Comparison of ENCODE assay signal across 21 cellular contexts in genomic region chr20:33450867-33451266, GRCh38. TPM values are rescaled to one million over a fixed set of nuclear protein-coding genes. Genes with fewer than 3 reads are reported as not detected.
A peak's percentile ranks its signal among the peaks of the same experiment; 100 is the strongest.
DNase-seq lines count a peak whose midpoint lies in the region; ATAC-seq, FAIRE-seq and TF ChIP-seq lines count a peak whose summit lies in the region.
"Had no signal": no experiment of that assay in that cellular context is flagged by ENCODE, and none has a peak within 500 bp of the region (broad histone marks: within the 10 kb centered on the region; RNA-seq: fewer than 3 reads in every experiment).

No MANE protein-coding gene starts in this region.

- H2AFZ ChIP-seq in GM23248 = no peak overlapping the region

- no peak overlapping the region for H3K27ac Mint-ChIP-seq in immature natural killer cell
- H3K27ac Mint-ChIP-seq: IgD-negative memory B cell, naive B cell had no signal

- CTCF ChIA-PET in A549 (lab: Yijun Ruan, JAX) = no interaction called here

- no peaks in the 10 kb centered on the region for H3K4me1 Mint-ChIP-seq in immature natural killer cell

- H3F3A ChIP-seq in GM23248 (ENCODE audit: insufficient read depth) = no peaks in the 10 kb centered on the region

- TF ChIP-seq CTCF in A549 (IDR thresholded peaks at IDR 0.05) (no peak), RWPE2 (IDR thresholded peaks at IDR 0.05; ENCODE audit: poor library complexity, severe bottlenecking) (no peak), foreskin fibroblast (IDR thresholded peaks at IDR 0.05; ENCODE audit: low read depth, low read length) (no peak)

- no peak overlapping the region for H3K27ac ChIP-seq in A549
- no peak overlapping the region for H3K27ac ChIP-seq in GM23248
- no peak overlapping the region for H3K27ac ChIP-seq in RWPE2 (ENCODE audit: poor library complexity, severe bottlenecking)
- H3K27ac ChIP-seq: pancreas, upper lobe of left lung had no signal

- TF ChIP-seq RAD21 in A549 (conservative IDR thresholded peaks at IDR 0.05 in 1 of 2, IDR thresholded peaks at IDR 0.05 in 1 of 2) = no peak

- H3K27me3 ChIP-seq in GM23248 (replicated peaks; ENCODE audit: insufficient read depth) (no peaks in the 10 kb centered on the region), RWPE2 (ENCODE audit: insufficient read depth, poor library complexity, severe bottlenecking) (no peaks in the 10 kb centered on the region)
- H3K27me3 ChIP-seq: pancreas, upper lobe of left lung had no signal

- H3K9me3 ChIP-seq in A549 (peaks cover 6% of the 10 kb centered on the region; the same call in 1 of the 3 replicates), GM23248 (ENCODE audit: low read depth) (no peaks in the 10 kb centered on the region), RWPE2 (ENCODE audit: severe bottlenecking) (peaks cover 3% of the 10 kb centered on the region)
- H3K9me3 ChIP-seq: pancreas, upper lobe of left lung had no signal

- H3K4me1 ChIP-seq in A549 (no peaks in the 10 kb centered on the region), GM23248 (ENCODE audit: insufficient read depth) (no peaks in the 10 kb centered on the region), RWPE2 (ENCODE audit: insufficient read depth, poor library complexity, severe bottlenecking) (no peaks in the 10 kb centered on the region)
- H3K4me1 ChIP-seq: pancreas, upper lobe of left lung had no signal

- peaks cover 0 to 1% (median 0%) of the 10 kb centered on the region in 3 donors for H3K27me3 Mint-ChIP-seq in immature natural killer cell (ENCODE audit: low read depth in 3 of 3)
- H3K27me3 Mint-ChIP-seq: IgD-negative memory B cell, naive B cell had no signal

- DNase-seq in A549 (ENCODE audit: low read depth in 1 of 2, low spot score in 1 of 2) = peak in 1 of 2 experiments; percentile 13
- DNase-seq in GM23248 = peak; percentile 33
- DNase-seq in RWPE2 (ENCODE audit: low spot score) = no peak
- DNase-seq in foreskin fibroblast = peak; percentile 25 to 68
- DNase-seq in immature natural killer cell = no peak
- no peak for DNase-seq in G401 (ENCODE audit: low spot score)
- no peak for DNase-seq in NCI-H187 treated with DMSO at 0.1 percent for 48 hours (lab: John Stamatoyannopoulos, UW)
- DNase-seq: amniotic stem cell, naive B cell, NCI-H1105, NCI-H2171, NCI-H82, T-helper 1 cell, upper lobe of left lung had no signal

- H3K36me3 ChIP-seq in GM23248 (ENCODE audit: low read depth) (no peaks in the 10 kb centered on the region), RWPE2 (ENCODE audit: low read depth) (no peaks in the 10 kb centered on the region)
- H3K36me3 ChIP-seq: pancreas, upper lobe of left lung had no signal

- H3K4me2 ChIP-seq in A549 = no peak overlapping the region
- H3K4me2 ChIP-seq in GM23248 (ENCODE audit: unreplicated experiment) = no peak overlapping the region
- H3K4me2 ChIP-seq: smooth muscle cell had no signal

- TF ChIP-seq EP300 in A549 (IDR thresholded peaks at IDR 0.05) = no peak

- H3K4me3 ChIP-seq in A549 (no peak overlapping the region), GM23248 (no peak overlapping the region), RWPE2 (ENCODE audit: severe bottlenecking) (no peak overlapping the region), foreskin fibroblast (ENCODE audit: low read depth in 1 of 2, low read length in 2 of 2) (no peak overlapping the region)
- H3K4me3 ChIP-seq: pancreas, smooth muscle cell, upper lobe of left lung had no signal

- no peak overlapping the region for H3K4me3 Mint-ChIP-seq in immature natural killer cell
- H3K4me3 Mint-ChIP-seq: naive B cell had no signal

- 44% methylated on average over 4 of the region's 4 CpGs for WGBS in A549 (ENCODE audit: missing lambda C conversion rate)
- 80 to 81% methylated on average over 4 of the region's 4 CpGs for WGBS in GM23248 (ENCODE audit: low coverage in 1 of 2, low lambda C conversion rate in 2 of 2, missing lambda C conversion rate in 2 of 2), 2 experiments

- ATAC-seq in A549 = peak; percentile 31 to 43; a peak in 3 of 6 replicates
- peak; percentile 30; the same call in 1 of the 3 replicates for ATAC-seq in RWPE2 (ENCODE audit: low read depth)
- no peak for ATAC-seq in GM21423 (IDR thresholded peaks at IDR 0.05; ENCODE audit: unreplicated experiment)

- TF ChIP-seq POLR2A in A549 (IDR thresholded peaks at IDR 0.05; ENCODE audit: low read length) = no peak

- POLR2A ChIA-PET in A549 (lab: Yijun Ruan, JAX) = no interaction called here

- H4K20me1 ChIP-seq in GM23248 (ENCODE audit: insufficient read depth) = no peaks in the 10 kb centered on the region

- no peak overlapping the region for H3K9ac ChIP-seq in GM23248

- no peaks in the 10 kb centered on the region for H3K9me2 ChIP-seq in GM23248 (ENCODE audit: insufficient read depth)

- no peaks in the 10 kb centered on the region for H3K9me3 Mint-ChIP-seq in immature natural killer cell
- H3K9me3 Mint-ChIP-seq: IgD-negative memory B cell had no signal

- FAIRE-seq in A549 (lab: Jason Lieb, UNC) = no peak
- FAIRE-seq: endometrium, frontal cortex, GM18507, pancreas had no signal

- no peaks in the 10 kb centered on the region for H3K79me2 ChIP-seq in GM23248 (ENCODE audit: insufficient read depth)

- no peaks in the 10 kb centered on the region for H3K36me3 Mint-ChIP-seq in immature natural killer cell
- H3K36me3 Mint-ChIP-seq: IgD-negative memory B cell, naive B cell had no signal

- in situ Hi-C loops in GM23248 (cut with MboI) (no loop called here), G401 (cut with HindIII; ENCODE audit: low sequenced_read_pairs) (no loop called here)

TF ChIP-seq in A549, 52 proteins besides CTCF, POLR2A, EP300 and RAD21 (continues in another document):
- TF ChIP-seq, protein P1, sequence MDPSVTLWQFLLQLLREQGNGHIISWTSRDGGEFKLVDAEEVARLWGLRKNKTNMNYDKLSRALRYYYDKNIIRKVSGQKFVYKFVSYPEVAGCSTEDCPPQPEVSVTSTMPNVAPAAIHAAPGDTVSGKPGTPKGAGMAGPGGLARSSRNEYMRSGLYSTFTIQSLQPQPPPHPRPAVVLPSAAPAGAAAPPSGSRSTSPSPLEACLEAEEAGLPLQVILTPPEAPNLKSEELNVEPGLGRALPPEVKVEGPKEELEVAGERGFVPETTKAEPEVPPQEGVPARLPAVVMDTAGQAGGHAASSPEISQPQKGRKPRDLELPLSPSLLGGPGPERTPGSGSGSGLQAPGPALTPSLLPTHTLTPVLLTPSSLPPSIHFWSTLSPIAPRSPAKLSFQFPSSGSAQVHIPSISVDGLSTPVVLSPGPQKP (IDR thresholded peaks at IDR 0.05; ENCODE audit: low read depth, low read length) = no peak
- no peak for TF ChIP-seq HEYL (CRISPR knock-in tag; IDR thresholded peaks at IDR 0.05)
- TF ChIP-seq NR3C1 (IDR thresholded peaks at IDR 0.05) = no peak
- no peak for TF ChIP-seq CBX2 (IDR thresholded peaks at IDR 0.05; ENCODE audit: borderline replicate concordance, low read depth)
- TF ChIP-seq ZC3H11A (IDR thresholded peaks at IDR 0.05) = no peak
- TF ChIP-seq EHF (CRISPR knock-in tag; IDR thresholded peaks at IDR 0.05) = no peak
- TF ChIP-seq BCL3 (IDR thresholded peaks at IDR 0.05) = no peak
- TF ChIP-seq BHLHE40 (IDR thresholded peaks at IDR 0.05; ENCODE audit: low read depth, low read length) = no peak

RNA-seq across cellular contexts. Expression of gene SNTA1, which starts 7.3 kb away (rescaled TPM):
- 5.6 and 6.5 TPM in 2 replicates for polyA plus RNA-seq in A549 (2011; rRNA removed)
- 7.5 and 10.5 TPM in 2 replicates for polyA plus RNA-seq in A549 (2012; cell fraction: cytosol; rRNA removed)
- polyA plus RNA-seq in A549 (2012; cell fraction: nucleus; rRNA removed) = 6.7 and 7.2 TPM in 2 replicates
- 5.5 to 6.6 TPM (median 6.4 TPM) in 3 replicates for polyA plus RNA-seq in A549 (2017; fragmentation: RNase III; extraction: RNeasy Plus Mini Kit Qiagen cat#74134 plus additional on column Dnase treatment)
- 6.0 and 8.3 TPM in 2 replicates for polyA minus RNA-seq in A549 (2011; rRNA and poly(A)+ RNA removed)
- 24.2 and 24.5 TPM in 2 replicates for total RNA-seq in GM23248 (2014; rRNA removed; shearing (Covaris generic))
- polyA plus RNA-seq in GM23248 (2016; fragmentation: Nextera tagmentation; extraction: Ambion mirVana) = 10.2 and 11.2 TPM in 2 replicates
- polyA plus RNA-seq in immature natural killer cell = 1 to 10 TPM in 2 of 3 donors, not detected in 1; 2.4 to 2.8 TPM
- total RNA-seq in G401 (2014; rRNA removed; shearing (Covaris generic)) = 38.0 and 42.6 TPM in 2 replicates

RNA-seq across cellular contexts. Expression of gene CBFA2T2, which starts 39.0 kb away (rescaled TPM):
- polyA plus RNA-seq in A549 (2011; rRNA removed) (9.4 and 10.8 TPM in 2 replicates), A549 (2017; fragmentation: RNase III; extraction: RNeasy Plus Mini Kit Qiagen cat#74134 plus additional on column Dnase treatment) (5.2 to 6.8 TPM (median 6.7 TPM) in 3 replicates), GM23248 (2016; fragmentation: Nextera tagmentation; extraction: Ambion mirVana) (8.4 and 8.7 TPM in 2 replicates), immature natural killer cell (10 to 100 TPM in 2 of 3 donors, 1 to 10 TPM in 1; 7.5 to 15.5 (median 11.0) TPM)
- polyA plus RNA-seq in A549 (2012; cell fraction: cytosol; rRNA removed) = 5.9 and 8.2 TPM in 2 replicates
- 15.5 and 15.6 TPM in 2 replicates for polyA plus RNA-seq in A549 (2012; cell fraction: nucleus; rRNA removed)
- 16.2 and 17.6 TPM in 2 replicates for polyA minus RNA-seq in A549 (2011; rRNA and poly(A)+ RNA removed)
- total RNA-seq in GM23248 (2014; rRNA removed; shearing (Covaris generic)) = 5.3 and 8.6 TPM in 2 replicates
- 7.8 and 22.3 TPM in 2 replicates for total RNA-seq in G401 (2014; rRNA removed; shearing (Covaris generic))

RNA-seq across cellular contexts. Expression of gene CDK5RAP1, which starts 49.5 kb away (rescaled TPM):
- polyA plus RNA-seq in A549 (2011; rRNA removed) (39.7 and 42.5 TPM in 2 replicates), A549 (2017; fragmentation: RNase III; extraction: RNeasy Plus Mini Kit Qiagen cat#74134 plus additional on column Dnase treatment) (39.6 to 40.4 TPM (median 40.3 TPM) in 3 replicates), GM23248 (2016; fragmentation: Nextera tagmentation; extraction: Ambion mirVana) (24.7 and 24.9 TPM in 2 replicates), immature natural killer cell (10 to 100 TPM; 20.4 to 32.3 (median 20.9) TPM)
- polyA plus RNA-seq in A549 (2012; cell fraction: cytosol; rRNA removed) = 33.1 and 33.7 TPM in 2 replicates
- polyA plus RNA-seq in A549 (2012; cell fraction: nucleus; rRNA removed) = 42.4 and 59.1 TPM in 2 replicates
- 38.7 and 41.2 TPM in 2 replicates for polyA minus RNA-seq in A549 (2011; rRNA and poly(A)+ RNA removed)
- 18.3 and 19.5 TPM in 2 replicates for total RNA-seq in GM23248 (2014; rRNA removed; shearing (Covaris generic))
- 41.6 and 65.5 TPM in 2 replicates for total RNA-seq in G401 (2014; rRNA removed; shearing (Covaris generic))

Comparison
In these comparisons a context has a peak if more than half of its experiments do, and no peak if none do; other contexts are left out.
1. DNase-seq: peak in GM23248 (single experiment) and foreskin fibroblast (2 of 2); none in RWPE2 (single experiment), immature natural killer cell (0 of 3), G401 (single experiment) and NCI-H187 treated with DMSO at 0.1 percent for 48 hours (single experiment).